ENCODE assay signal across 25 cellular contexts in genomic region chr1:203580733-203581132, GRCh38.
"Had no signal": no experiment of that assay in that cellular context is flagged by ENCODE, and none has a peak within 500 bp of the region (broad histone marks: within the 10 kb centered on the region; RNA-seq: fewer than 3 reads in every experiment).

No MANE protein-coding gene starts in this region.

- ATAC-seq: heart right ventricle; left lobe of liver; natural killer cell; right lobe of liver; stimulated activated memory B cell treated with anti-CD40 and anti-IgM and Interleukin-4, amounts not matched to agents 10 μg/mL and 1 μg/mL and 100 μg/mL, for 72 hours; stimulated activated naive CD8-positive, alpha-beta T cell treated with anti-CD3 and anti-CD28 coated beads, Interleukin-15, amount 100 ng/mL, for 72 hours had no signal

- H3K4me1 Mint-ChIP-seq: naive B cell; stimulated activated memory B cell treated with anti-CD40 and anti-IgM and Interleukin-4, amounts not matched to agents 10 μg/mL and 1 μg/mL and 100 μg/mL, for 72 hours; stimulated activated naive CD8-positive, alpha-beta T cell treated with anti-CD3 and anti-CD28 coated beads, Interleukin-15, amount 100 ng/mL, for 72 hours had no signal

- H3K4me3 ChIP-seq: heart right ventricle, hepatocyte, lung, ovary, right atrium auricular region, right lobe of liver, smooth muscle cell, transverse colon, uterus had no signal

- H3K9me3 ChIP-seq: heart right ventricle, ovary, right atrium auricular region, right lobe of liver, transverse colon, uterus had no signal

- H2AFZ ChIP-seq: hepatocyte had no signal

- H3K9me3 Mint-ChIP-seq: mesothelial cell of epicardium; naive B cell; natural killer cell; nephron progenitor cell; stimulated activated memory B cell treated with anti-CD40 and anti-IgM and Interleukin-4, amounts not matched to agents 10 μg/mL and 1 μg/mL and 100 μg/mL, for 72 hours; stimulated activated naive CD8-positive, alpha-beta T cell treated with anti-CD3 and anti-CD28 coated beads, Interleukin-15, amount 100 ng/mL, for 72 hours had no signal

- H3K4me1 ChIP-seq: right atrium auricular region, right lobe of liver, transverse colon, uterus had no signal

- H3K27ac Mint-ChIP-seq: mesothelial cell of epicardium; natural killer cell; nephron progenitor cell; progenitor cell of endocrine pancreas; stimulated activated memory B cell treated with anti-CD40 and anti-IgM and Interleukin-4, amounts not matched to agents 10 μg/mL and 1 μg/mL and 100 μg/mL, for 72 hours; stimulated activated naive CD8-positive, alpha-beta T cell treated with anti-CD3 and anti-CD28 coated beads, Interleukin-15, amount 100 ng/mL, for 72 hours had no signal

- H3K27ac ChIP-seq: heart right ventricle, hepatocyte, ovary, right atrium auricular region, right lobe of liver, transverse colon, uterus had no signal

- H3K4me3 Mint-ChIP-seq: mesothelial cell of epicardium; naive B cell; natural killer cell; nephron progenitor cell; stimulated activated memory B cell treated with anti-CD40 and anti-IgM and Interleukin-4, amounts not matched to agents 10 μg/mL and 1 μg/mL and 100 μg/mL, for 72 hours; stimulated activated naive CD8-positive, alpha-beta T cell treated with anti-CD3 and anti-CD28 coated beads, Interleukin-15, amount 100 ng/mL, for 72 hours had no signal

- H3K36me3 ChIP-seq: heart right ventricle, ovary, right atrium auricular region, right lobe of liver, transverse colon, uterus had no signal

- H3K4me2 ChIP-seq: hepatocyte, smooth muscle cell had no signal

- H3K27me3 ChIP-seq: heart right ventricle, hepatocyte, ovary, right atrium auricular region, right lobe of liver, transverse colon, uterus had no signal

- H3K79me2 ChIP-seq: hepatocyte had no signal

- H3K27me3 Mint-ChIP-seq: stimulated activated naive CD8-positive, alpha-beta T cell treated with anti-CD3 and anti-CD28 coated beads, Interleukin-15, amount 100 ng/mL, for 72 hours had no signal

- H3K36me3 Mint-ChIP-seq: mesothelial cell of epicardium; naive B cell; natural killer cell; stimulated activated memory B cell treated with anti-CD40 and anti-IgM and Interleukin-4, amounts not matched to agents 10 μg/mL and 1 μg/mL and 100 μg/mL, for 72 hours had no signal

- DNase-seq: heart right ventricle; islet precursor cell; mesendoderm; naive B cell; natural killer cell; nephron progenitor cell; ovary; right lobe of liver; stimulated activated CD4-positive, alpha-beta T cell treated with anti-CD3 and anti-CD28 coated beads, Interleukin-1b, Interleukin-23, amount 100 ng/mL, for 48 hours; stimulated activated CD4-positive, alpha-beta T cell treated with anti-CD3 and anti-CD28 coated beads, Interleukin-2, amount 100 ng/mL, for 48 hours; stimulated activated CD4-positive, alpha-beta T cell treated with anti-CD3 and anti-CD28 coated beads, Interleukin-4, amount 100 ng/mL, for 4 hours; stimulated activated CD8-positive, alpha-beta memory T cell treated with anti-CD3 and anti-CD28 coated beads, Interleukin-4, amount 100 ng/mL, for 48 hours; stimulated activated naive CD4-positive, alpha-beta T cell treated with Interleukin-2 at 50 U/mL for 16 hours; stimulated activated naive CD8-positive, alpha-beta T cell treated with anti-CD3 and anti-CD28 coated beads, Interleukin-15, amount 100 ng/mL, for 72 hours; substantia nigra; transverse colon; uterus had no signal
